8 cellular contexts compared by ENCODE assay signal in genomic region chr6:144094731-144095133, GRCh38. TPM values are rescaled to one million over a fixed set of nuclear protein-coding genes. Genes with fewer than 3 reads are reported as not detected.
DNase-seq lines count a peak whose midpoint lies in the region; ATAC-seq and TF ChIP-seq lines count a peak whose summit lies in the region.

No MANE protein-coding gene starts in this region.

- H3K9me3 Mint-ChIP-seq in CD4-positive, CD25-positive, alpha-beta regulatory T cell = no peaks in the 10 kb centered on the region
- no peaks in the 10 kb centered on the region for H3K9me3 Mint-ChIP-seq in activated CD8-positive, alpha-beta T cell treated with anti-CD3 and anti-CD28 coated beads for 36 hours

- intact Hi-C loops in activated CD8-positive, alpha-beta T cell treated with anti-CD3 and anti-CD28 coated beads for 36 hours (cut with micrococcal nuclease) = loop anchor here (2.0 kb wide), 1 partner anchor 30 kb away; no protein-coding TSS in a partner anchor
- intact Hi-C loops in stomach (cut with DNase I; ENCODE audit: low total_unique reads) = no loop called here

- peak overlapping the region; percentile 94 for H3K27ac ChIP-seq in CD4-positive, CD25-positive, alpha-beta regulatory T cell (ENCODE audit: insufficient read depth, low read length, poor library complexity, severe bottlenecking)
- peak overlapping the region; percentile 42; the same call in 1 of the 2 replicates for H3K27ac ChIP-seq in HEK293 (ENCODE audit: extremely low read depth, low read depth, low read length)
- peak overlapping the region; percentile 87 to 93 (median 89) for H3K27ac ChIP-seq in stomach

- H3K9me3 ChIP-seq in CD4-positive, CD25-positive, alpha-beta regulatory T cell (ENCODE audit: control insufficient read depth in 2 of 2, low read length in 2 of 2) = no peaks in the 10 kb centered on the region
- H3K9me3 ChIP-seq in HEK293 (ENCODE audit: control insufficient read depth, insufficient read depth, low read depth, low read length) = no peaks in the 10 kb centered on the region
- H3K9me3 ChIP-seq in stomach = no peaks in the 10 kb centered on the region

- POLR2A ChIA-PET in HEK293 (lab: Yijun Ruan, JAX) = interaction anchor here (1.1 to 1.7 kb wide), 4 partner anchors 13 to 252 kb away, joined by 3 to 7 read pairs (median 5); partner anchors contain the start of gene LTV1
- POLR2A ChIA-PET in activated CD8-positive, alpha-beta T cell treated with anti-CD3 and anti-CD28 coated beads for 36 hours (lab: Charles Lee) = interaction anchor here (0.7 to 3.2 kb wide), 12 partner anchors 16 to 150 kb away, joined by 3 to 19 read pairs (median 3); no protein-coding TSS in a partner anchor

- peaks cover 27% of the 10 kb centered on the region for H3K4me1 ChIP-seq in CD4-positive, CD25-positive, alpha-beta regulatory T cell (ENCODE audit: control insufficient read depth, insufficient read depth, low read length, poor library complexity, severe bottlenecking)
- H3K4me1 ChIP-seq in HEK293 (ENCODE audit: control insufficient read depth, insufficient read depth, low read length) (peaks cover 5% of the 10 kb centered on the region), stomach (peaks cover 14 to 27% (median 24%) of the 10 kb centered on the region in 4 donors)

- peaks cover 18 to 33% (median 19%) of the 10 kb centered on the region in 4 donors for H3K4me1 Mint-ChIP-seq in CD4-positive, CD25-positive, alpha-beta regulatory T cell
- peaks cover 21% of the 10 kb centered on the region for H3K4me1 Mint-ChIP-seq in activated CD8-positive, alpha-beta T cell treated with anti-CD3 and anti-CD28 coated beads for 36 hours (ENCODE audit: low read depth)

- H3K27me3 Mint-ChIP-seq in CD4-positive, CD25-positive, alpha-beta regulatory T cell = no peaks in the 10 kb centered on the region
- H3K27me3 Mint-ChIP-seq in activated CD8-positive, alpha-beta T cell treated with anti-CD3 and anti-CD28 coated beads for 36 hours = no peaks in the 10 kb centered on the region

- peak overlapping the region; percentile 96 to 100 (median 97) for H3K4me3 Mint-ChIP-seq in CD4-positive, CD25-positive, alpha-beta regulatory T cell
- peak overlapping the region; percentile 95 for H3K4me3 Mint-ChIP-seq in activated CD8-positive, alpha-beta T cell treated with anti-CD3 and anti-CD28 coated beads for 36 hours

- no peak for TF ChIP-seq CTCF in HEK293 (tag by site-specific recombination; IDR thresholded peaks at IDR 0.05)
- TF ChIP-seq CTCF in activated CD8-positive, alpha-beta T cell treated with anti-CD3 and anti-CD28 coated beads for 36 hours (IDR thresholded peaks at IDR 0.05) = no peak
- TF ChIP-seq CTCF in stomach (IDR thresholded peaks at IDR 0.05) = no peak

- no peak for TF ChIP-seq EP300 in stomach (IDR thresholded peaks at IDR 0.05)

- peaks cover 4% of the 10 kb centered on the region for H3K36me3 Mint-ChIP-seq in CD4-positive, CD25-positive, alpha-beta regulatory T cell
- peaks cover 13% of the 10 kb centered on the region for H3K36me3 Mint-ChIP-seq in activated CD8-positive, alpha-beta T cell treated with anti-CD3 and anti-CD28 coated beads for 36 hours (ENCODE audit: low read depth)

- ATAC-seq in CD4-positive, CD25-positive, alpha-beta regulatory T cell (ENCODE audit: low read depth in 2 of 2) = no peak
- ATAC-seq in activated CD8-positive, alpha-beta T cell treated with anti-CD3 and anti-CD28 coated beads for 36 hours = no peak
- ATAC-seq in HG03565 (IDR thresholded peaks at IDR 0.05; ENCODE audit: unreplicated experiment) = no peak
- no peak for ATAC-seq in HG03442 (IDR thresholded peaks at IDR 0.05; ENCODE audit: unreplicated experiment)

- peaks cover 1% of the 10 kb centered on the region for H3K27me3 ChIP-seq in CD4-positive, CD25-positive, alpha-beta regulatory T cell (ENCODE audit: control insufficient read depth, insufficient read depth, low read length)
- H3K27me3 ChIP-seq in stomach = no peaks in the 10 kb centered on the region

- TF ChIP-seq POLR2A in stomach (IDR thresholded peaks at IDR 0.05) = no peak

- H3K27ac Mint-ChIP-seq in CD4-positive, CD25-positive, alpha-beta regulatory T cell = peak overlapping the region; percentile 98 to 99 (median 99)
- H3K27ac Mint-ChIP-seq in activated CD8-positive, alpha-beta T cell treated with anti-CD3 and anti-CD28 coated beads for 36 hours = peak overlapping the region; percentile 98

- CTCF ChIA-PET in HEK293 (lab: Yijun Ruan, JAX) = interaction anchor here (0.7 kb wide), 2 partner anchors 9 to 114 kb away, joined by 3 read pairs; no protein-coding TSS in a partner anchor
- CTCF ChIA-PET in activated CD8-positive, alpha-beta T cell treated with anti-CD3 and anti-CD28 coated beads for 36 hours (lab: Charles Lee) = interaction anchor here (1.0 to 2.7 kb wide), 6 partner anchors 10 to 447 kb away, joined by 3 to 19 read pairs (median 4); no protein-coding TSS in a partner anchor

- H3K4me3 ChIP-seq in CD4-positive, CD25-positive, alpha-beta regulatory T cell (ENCODE audit: low read depth, low read length) = peak overlapping the region; percentile 95
- H3K4me3 ChIP-seq in HEK293 (ENCODE audit: low read depth, low read length) (peak overlapping the region; percentile 69), iPS-11a (ENCODE audit: low read depth, low read length) (peak overlapping the region; percentile 99), stomach (peak overlapping the region; percentile 70 to 98 (median 83))

- H3K36me3 ChIP-seq in CD4-positive, CD25-positive, alpha-beta regulatory T cell (ENCODE audit: control insufficient read depth, insufficient read depth, low read length) = no peaks in the 10 kb centered on the region
- H3K36me3 ChIP-seq in HEK293 (ENCODE audit: control insufficient read depth in 2 of 2, insufficient read depth in 1 of 2, low read length in 2 of 2) (peaks cover 3 to 9% of the 10 kb centered on the region in 2 experiments; a peak in 2 of 3 replicates), stomach (no peaks in the 10 kb centered on the region)

- WGBS in stomach, 5 donors = 0 to 2% (median 1%) methylated on average over 17 to 19 of the region's 19 CpGs

- DNase-seq in CD4-positive, CD25-positive, alpha-beta regulatory T cell = peak in 1 of 3 donors; percentile 24
- peak; percentile 29 for DNase-seq in activated CD8-positive, alpha-beta T cell treated with anti-CD3 and anti-CD28 coated beads for 36 hours
- no peak for DNase-seq in stomach
- no peak for DNase-seq in COLO829 (ENCODE audit: low spot score)

TF ChIP-seq in HEK293, 187 proteins besides CTCF, POLR2A, EP300 and RAD21:
- TF ChIP-seq ZBTB6 (tag by site-specific recombination; IDR thresholded peaks at IDR 0.05) (peak; percentile 58), PRDM1 (tag by site-specific recombination; IDR thresholded peaks at IDR 0.05) (no peak)

RNA-seq across cellular contexts. Expression of gene SF3B5, which starts 0.6 kb away (rescaled TPM):
- 127 TPM for total RNA-seq in CD4-positive, CD25-positive, alpha-beta regulatory T cell
- polyA plus RNA-seq in CD4-positive, CD25-positive, alpha-beta regulatory T cell = 100 to 1,000 TPM; 440 to 448 (median 441) TPM
- 100 to 1,000 TPM; 207 to 210 TPM for total RNA-seq in activated CD8-positive, alpha-beta T cell treated with anti-CD3 and anti-CD28 coated beads for 36 hours
- 100 to 1,000 TPM in 4 of 5 donors, 10 to 100 TPM in 1; 41.3 to 196 (median 170) TPM for total RNA-seq in stomach
- 100 to 1,000 TPM; 166 to 246 (median 202) TPM for polyA plus RNA-seq in stomach

RNA-seq across cellular contexts. Expression of gene STX11, which starts 55.6 kb away (rescaled TPM):
- total RNA-seq in CD4-positive, CD25-positive, alpha-beta regulatory T cell = 30.1 TPM
- polyA plus RNA-seq in CD4-positive, CD25-positive, alpha-beta regulatory T cell = 10 to 100 TPM; 18.2 to 28.6 (median 23.1) TPM
- 10 to 100 TPM; 19.4 to 20.7 TPM for total RNA-seq in activated CD8-positive, alpha-beta T cell treated with anti-CD3 and anti-CD28 coated beads for 36 hours
- 10 to 100 TPM in 2 of 5 donors, 1 to 10 TPM in 2, not detected in 1; 2.2 to 11.7 (median 6.3) TPM for total RNA-seq in stomach
- 1 to 10 TPM; 2.2 to 3.7 (median 2.6) TPM for polyA plus RNA-seq in stomach

Comparison
In these comparisons a context has a peak if more than half of its experiments do, and no peak if none do; other contexts are left out.
1. H3K27ac ChIP-seq: peak in every context shown above with its lines; median percentile 94 in CD4-positive, CD25-positive, alpha-beta regulatory T cell; 89 in stomach; 42 in HEK293.